25 cellular contexts compared by ENCODE assay signal in the genomic region with DNA sequence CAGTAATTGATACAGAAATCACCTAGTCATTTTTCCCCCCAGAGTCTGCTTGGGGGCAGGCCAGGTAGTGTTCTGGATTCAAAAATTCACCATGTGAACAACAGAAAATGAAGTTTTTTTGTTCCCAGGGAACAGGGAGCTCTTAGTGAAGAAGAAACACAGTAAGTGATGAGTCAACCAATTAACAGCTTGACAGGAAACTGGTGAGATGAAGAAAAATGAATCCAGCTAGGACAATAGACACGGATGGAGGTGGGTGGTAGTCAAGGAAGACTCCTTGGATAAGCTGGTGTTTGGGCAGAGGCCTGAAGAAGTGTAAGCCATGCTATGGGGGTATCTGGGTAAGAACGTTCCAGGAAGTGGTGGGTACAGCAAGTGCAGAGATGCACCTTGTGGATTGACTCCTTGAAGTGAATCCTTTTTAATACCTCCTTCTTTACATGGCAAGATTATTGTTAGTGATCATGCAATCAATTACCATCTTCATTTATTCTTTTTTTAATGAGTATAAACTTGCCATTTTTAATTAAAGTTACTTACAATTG.
DNase-seq lines count a peak whose midpoint lies in the region; ATAC-seq and TF ChIP-seq lines count a peak whose summit lies in the region.
"Had no signal": no experiment of that assay in that cellular context is flagged by ENCODE, and none has a peak within 500 bp of the region (broad histone marks: within the 10 kb centered on the region; RNA-seq: fewer than 3 reads in every experiment).

No MANE protein-coding gene starts in this region.

- H3K4me1 ChIP-seq in HCT116 (ENCODE audit: control insufficient read depth in 1 of 2, insufficient read depth in 2 of 2, low read length in 2 of 2) (peaks cover 0 to 16% of the 10 kb centered on the region in 2 experiments; a peak in 2 of 4 replicates), RWPE2 (ENCODE audit: insufficient read depth, poor library complexity, severe bottlenecking) (peaks cover 9% of the 10 kb centered on the region), mesodermal cell (ENCODE audit: control insufficient read depth, insufficient read depth, low read length, poor library complexity, severe bottlenecking) (peaks cover 5% of the 10 kb centered on the region)
- H3K4me1 ChIP-seq: BLaER1, Caco-2, HAP-1, Peyer's patch had no signal

- RAD21 ChIA-PET in HCT116 (lab: Charles Lee; ENCODE audit: low non-redundant PET in 1 of 2, low total read pairs in 2 of 2, uncharacterized antibody in 2 of 2, unreplicated experiment in 2 of 2): no interaction called here

- H3K79me2 ChIP-seq in HCT116 (ENCODE audit: insufficient read depth, low read length): no peaks in the 10 kb centered on the region

- no peaks in the 10 kb centered on the region for H3K9me3 ChIP-seq in HCT116 (ENCODE audit: control insufficient read depth in 1 of 2, insufficient read depth in 1 of 2, low read depth in 1 of 2, low read length in 2 of 2)
- H3K9me3 ChIP-seq in RWPE2 (ENCODE audit: severe bottlenecking): no peaks in the 10 kb centered on the region
- H3K9me3 ChIP-seq in mesodermal cell (ENCODE audit: control insufficient read depth, low read length): no peaks in the 10 kb centered on the region
- H3K9me3 ChIP-seq: Caco-2, HAP-1, Peyer's patch had no signal

- H4K20me1 ChIP-seq in HCT116 (ENCODE audit: insufficient read depth): no peaks in the 10 kb centered on the region
- H4K20me1 ChIP-seq: BLaER1 had no signal

- H3K4me3 ChIP-seq in HCT116 (replicated peaks in 1 of 2; ENCODE audit: low read depth in 1 of 2, low read length in 2 of 2): 0 out of 4 replicates have a peak overlapping the region, but pooled peaks of 1 of the 2 experiments have one; percentile 23
- no peak overlapping the region for H3K4me3 ChIP-seq in RWPE2 (ENCODE audit: severe bottlenecking)
- H3K4me3 ChIP-seq in mesodermal cell (ENCODE audit: extremely low read depth, insufficient read depth, low read length, poor library complexity, severe bottlenecking): no peak overlapping the region
- H3K4me3 ChIP-seq: BLaER1, GM23338, HAP-1, Peyer's patch had no signal

- no peak for TF ChIP-seq POLR2A in HCT116 (IDR thresholded peaks at IDR 0.05; ENCODE audit: borderline replicate concordance, extremely low read depth, insufficient read depth, insufficient read length)

- peak overlapping the region; percentile 49 for H3K4me2 ChIP-seq in HCT116 (ENCODE audit: low read length)
- H3K4me2 ChIP-seq: BLaER1, GM23338, KMS-11 had no signal

- H3K27ac ChIP-seq in HCT116 (ENCODE audit: low read depth, low read length) (no peak overlapping the region), RWPE2 (ENCODE audit: poor library complexity, severe bottlenecking) (no peak overlapping the region), mesodermal cell (ENCODE audit: low read depth, low read length, severe bottlenecking) (peak overlapping the region; percentile 45)
- H3K27ac ChIP-seq: BLaER1, KMS-11, Peyer's patch had no signal

- H3K9ac ChIP-seq in HCT116 (ENCODE audit: low read length): no peak overlapping the region
- H3K9ac ChIP-seq: BLaER1, KMS-11 had no signal

- POLR2A ChIA-PET in HCT116 (lab: Charles Lee): no interaction called here

- CTCF ChIA-PET in HCT116 (lab: Charles Lee): interaction anchor here (0.8 kb wide), 1 partner anchor 691 kb away, joined by 3 read pairs; no protein-coding TSS in a partner anchor

- DNase-seq in HCT116 (ENCODE audit: low read depth, low spot score) (no peak), RWPE2 (ENCODE audit: low spot score) (no peak), NCI-H1694 treated with DMSO at 0.1 percent for 48 hours (lab: John Stamatoyannopoulos, UW) (no peak), T-helper 9 cell (no peak), cortex of kidney (lab: John Stamatoyannopoulos, UW) (no peak)
- DNase-seq: ACHN; Caco-2; CD4-positive, alpha-beta T cell; DMS 273 treated with DMSO at 0.1 percent for 48 hours; GDM1; IMR-90; NCI-H1105; NCI-H1694; NCI-H2081 treated with DMSO at 0.1 percent for 48 hours; NCI-H2171 treated with DMSO at 0.1 percent for 48 hours; NCI-H446; NCI-H526; Peyer's patch had no signal

- WGBS in mesodermal cell (ENCODE audit: insufficient coverage in 2 of 2), 2 experiments: 33 to 57% methylated on average over 1 of the region's 2 CpGs

- no peaks in the 10 kb centered on the region for H3K27me3 ChIP-seq in HCT116 (ENCODE audit: insufficient read depth, low read length)
- H3K27me3 ChIP-seq in RWPE2 (ENCODE audit: insufficient read depth, poor library complexity, severe bottlenecking): no peaks in the 10 kb centered on the region
- H3K27me3 ChIP-seq: BLaER1, Peyer's patch had no signal

- BruUV-seq in HCT116 (replicated peaks; lab: Mats Ljungman, UMichigan): no TSS peak

- H3K9me2 ChIP-seq in HCT116 (ENCODE audit: insufficient read depth): no peaks in the 10 kb centered on the region

- intact Hi-C loops in HCT116 (cut with micrococcal nuclease): no loop called here

- ATAC-seq in HCT116: no peak
- peak; percentile 42; the same call in 1 of the 3 replicates for ATAC-seq in RWPE2 (ENCODE audit: low read depth)
- ATAC-seq in esophagus mucosa: peak; percentile 47
- ATAC-seq in HG02678 (IDR thresholded peaks at IDR 0.05; ENCODE audit: unreplicated experiment): no peak
- ATAC-seq: GM23338 had no signal

- H3K36me3 ChIP-seq in HCT116 (ENCODE audit: control insufficient read depth in 1 of 2, insufficient read depth in 2 of 2, low read length in 2 of 2) (no peaks in the 10 kb centered on the region), RWPE2 (ENCODE audit: low read depth) (no peaks in the 10 kb centered on the region), mesodermal cell (ENCODE audit: control insufficient read depth, insufficient read depth, low read length) (no peaks in the 10 kb centered on the region)
- H3K36me3 ChIP-seq: BLaER1, HAP-1, Peyer's patch had no signal

- no peak for TF ChIP-seq RAD21 in HCT116 (IDR thresholded peaks at IDR 0.05; ENCODE audit: low read depth)

- TF ChIP-seq CTCF in HCT116 (IDR thresholded peaks at IDR 0.05 in 2 of 3, conservative IDR thresholded peaks at IDR 0.05 in 1 of 3; ENCODE audit: borderline replicate concordance in 1 of 3, insufficient read depth in 1 of 3, low read depth in 2 of 3, low read length in 2 of 3): no peak
- TF ChIP-seq CTCF in RWPE2 (IDR thresholded peaks at IDR 0.05; ENCODE audit: poor library complexity, severe bottlenecking): no peak

- H2AFZ ChIP-seq in HCT116 (ENCODE audit: low read depth, low read length, poor library complexity, severe bottlenecking): no peak overlapping the region
- H2AFZ ChIP-seq: GM23338 had no signal

TF ChIP-seq in HCT116, 20 proteins besides CTCF, POLR2A, EP300 and RAD21 (continues in another document):
- no peak for TF ChIP-seq FOSL1 (IDR thresholded peaks at IDR 0.05; ENCODE audit: low read depth)
- TF ChIP-seq, protein P1, sequence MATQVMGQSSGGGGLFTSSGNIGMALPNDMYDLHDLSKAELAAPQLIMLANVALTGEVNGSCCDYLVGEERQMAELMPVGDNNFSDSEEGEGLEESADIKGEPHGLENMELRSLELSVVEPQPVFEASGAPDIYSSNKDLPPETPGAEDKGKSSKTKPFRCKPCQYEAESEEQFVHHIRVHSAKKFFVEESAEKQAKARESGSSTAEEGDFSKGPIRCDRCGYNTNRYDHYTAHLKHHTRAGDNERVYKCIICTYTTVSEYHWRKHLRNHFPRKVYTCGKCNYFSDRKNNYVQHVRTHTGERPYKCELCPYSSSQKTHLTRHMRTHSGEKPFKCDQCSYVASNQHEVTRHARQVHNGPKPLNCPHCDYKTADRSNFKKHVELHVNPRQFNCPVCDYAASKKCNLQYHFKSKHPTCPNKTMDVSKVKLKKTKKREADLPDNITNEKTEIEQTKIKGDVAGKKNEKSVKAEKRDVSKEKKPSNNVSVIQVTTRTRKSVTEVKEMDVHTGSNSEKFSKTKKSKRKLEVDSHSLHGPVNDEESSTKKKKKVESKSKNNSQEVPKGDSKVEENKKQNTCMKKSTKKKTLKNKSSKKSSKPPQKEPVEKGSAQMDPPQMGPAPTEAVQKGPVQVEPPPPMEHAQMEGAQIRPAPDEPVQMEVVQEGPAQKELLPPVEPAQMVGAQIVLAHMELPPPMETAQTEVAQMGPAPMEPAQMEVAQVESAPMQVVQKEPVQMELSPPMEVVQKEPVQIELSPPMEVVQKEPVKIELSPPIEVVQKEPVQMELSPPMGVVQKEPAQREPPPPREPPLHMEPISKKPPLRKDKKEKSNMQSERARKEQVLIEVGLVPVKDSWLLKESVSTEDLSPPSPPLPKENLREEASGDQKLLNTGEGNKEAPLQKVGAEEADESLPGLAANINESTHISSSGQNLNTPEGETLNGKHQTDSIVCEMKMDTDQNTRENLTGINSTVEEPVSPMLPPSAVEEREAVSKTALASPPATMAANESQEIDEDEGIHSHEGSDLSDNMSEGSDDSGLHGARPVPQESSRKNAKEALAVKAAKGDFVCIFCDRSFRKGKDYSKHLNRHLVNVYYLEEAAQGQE (IDR thresholded peaks at IDR 0.05; ENCODE audit: low read depth): no peak
- TF ChIP-seq CEBPB (IDR thresholded peaks at IDR 0.05; ENCODE audit: low read depth): no peak
- TF ChIP-seq ZNF274 (IDR thresholded peaks at IDR 0.05; ENCODE audit: low read depth, low read length): no peak
- no peak for TF ChIP-seq SRF (IDR thresholded peaks at IDR 0.05; ENCODE audit: low read depth)
- TF ChIP-seq, protein P2, sequence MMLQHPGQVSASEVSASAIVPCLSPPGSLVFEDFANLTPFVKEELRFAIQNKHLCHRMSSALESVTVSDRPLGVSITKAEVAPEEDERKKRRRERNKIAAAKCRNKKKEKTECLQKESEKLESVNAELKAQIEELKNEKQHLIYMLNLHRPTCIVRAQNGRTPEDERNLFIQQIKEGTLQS (IDR thresholded peaks at IDR 0.05): no peak
- TF ChIP-seq JUND (IDR thresholded peaks at IDR 0.05): no peak
- no peak for TF ChIP-seq ZFX (IDR thresholded peaks at IDR 0.05)
- TF ChIP-seq CBX3 (IDR thresholded peaks at IDR 0.05; ENCODE audit: low read depth): no peak
- TF ChIP-seq TCF7L2 (IDR thresholded peaks at IDR 0.05; ENCODE audit: borderline replicate concordance, extremely low read depth, insufficient read depth, insufficient read length): no peak
- no peak for TF ChIP-seq EZH2 (IDR thresholded peaks at IDR 0.05)
- TF ChIP-seq EZH2phosphoT487 (IDR thresholded peaks at IDR 0.05; ENCODE audit: borderline replicate concordance): no peak

Comparison
In these comparisons a context has a peak if more than half of its experiments do, and no peak if none do; other contexts are left out.
1. ATAC-seq: peak in RWPE2 (single experiment) and esophagus mucosa (single experiment); none in HCT116 (single experiment) and HG02678 (single experiment).